ENCODE assay signal across 28 cellular contexts in the genomic region with DNA sequence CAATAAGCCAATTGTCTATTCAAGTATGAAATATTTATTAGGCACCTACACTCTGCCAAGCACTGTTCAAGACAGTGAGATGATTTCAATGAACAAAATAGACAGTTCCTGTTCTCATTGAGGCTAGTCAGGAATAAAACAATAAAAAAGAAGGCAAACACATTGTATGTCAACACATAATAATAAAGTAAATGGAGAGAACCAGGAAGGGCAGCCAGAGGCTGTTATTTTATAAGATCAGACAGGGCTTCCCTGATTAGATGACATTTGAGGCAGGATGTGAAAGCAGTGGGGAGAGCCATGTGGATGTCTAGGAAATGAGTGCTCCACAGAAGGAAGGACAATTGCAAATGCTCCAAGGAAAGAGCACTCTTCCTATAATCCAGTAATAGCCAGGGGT.
"Had no signal": no experiment of that assay in that cellular context is flagged by ENCODE, and none has a peak within 500 bp of the region (broad histone marks: within the 10 kb centered on the region; RNA-seq: fewer than 3 reads in every experiment).

No MANE protein-coding gene starts in this region.

- H3K4me1 ChIP-seq: esophagus muscularis mucosa, foreskin keratinocyte, heart right ventricle, lower lobe of right lung, pancreas, right lobe of liver, upper lobe of right lung, uterus had no signal

- H3K9me3 ChIP-seq: esophagus muscularis mucosa, lower lobe of right lung, neutrophil, pancreas, right lobe of liver, thoracic aorta, transverse colon, upper lobe of right lung, uterus had no signal

- H3K27ac ChIP-seq: coronary artery, esophagus muscularis mucosa, foreskin keratinocyte, heart right ventricle, lower lobe of right lung, neutrophil, pancreas, right lobe of liver, thoracic aorta, transverse colon, upper lobe of right lung, uterus had no signal

- DNase-seq: dermis blood vessel endothelial cell; effector memory CD4-positive, alpha-beta T cell; foreskin keratinocyte; glutamatergic neuron; heart right ventricle; hippocampal formation; immature natural killer cell; islet precursor cell; kidney glomerular epithelial cell; left ventricle myocardium superior; lower lobe of right lung; naive B cell; pancreas; right lobe of liver; small intestine; stimulated activated CD4-positive, alpha-beta T cell treated with anti-CD3 and anti-CD28 coated beads, Interleukin-15, amount 100 ng/mL, for 24 hours; stimulated activated CD4-positive, alpha-beta T cell treated with anti-CD3 and anti-CD28 coated beads, Interleukin-2, amount 100 ng/mL, for 48 hours; stimulated activated naive B cell treated with anti-CD40 and anti-IgM and Interleukin-4, amounts not matched to agents 10 μg/mL and 1 μg/mL and 100 μg/mL, for 72 hours; transverse colon; upper lobe of right lung; uterus had no signal

- H3K27ac Mint-ChIP-seq: immature natural killer cell; naive B cell; natural killer cell treated with Interleukin-12 subunit alpha and Interleukin-12 subunit beta and Interleukin-15 and Interleukin-18, amount 100 ng/mL, for 72 hours; stimulated activated naive B cell treated with anti-CD40 and anti-IgM and Interleukin-4, amounts not matched to agents 10 μg/mL and 1 μg/mL and 100 μg/mL, for 72 hours; stimulated activated naive CD8-positive, alpha-beta T cell treated with anti-CD3 and anti-CD28 coated beads, Interleukin-15, Interleukin-2, amounts not matched to agents 100 ng/mL and 50 ng/mL, for 24 hours had no signal

- H3K27me3 Mint-ChIP-seq: naive B cell; natural killer cell treated with Interleukin-12 subunit alpha and Interleukin-12 subunit beta and Interleukin-15 and Interleukin-18, amount 100 ng/mL, for 72 hours; stimulated activated naive B cell treated with anti-CD40 and anti-IgM and Interleukin-4, amounts not matched to agents 10 μg/mL and 1 μg/mL and 100 μg/mL, for 72 hours; stimulated activated naive CD8-positive, alpha-beta T cell treated with anti-CD3 and anti-CD28 coated beads, Interleukin-15, Interleukin-2, amounts not matched to agents 100 ng/mL and 50 ng/mL, for 24 hours had no signal

- H3K4me3 Mint-ChIP-seq: immature natural killer cell; naive B cell; natural killer cell treated with Interleukin-12 subunit alpha and Interleukin-12 subunit beta and Interleukin-15 and Interleukin-18, amount 100 ng/mL, for 72 hours; neural crest cell; stimulated activated naive B cell treated with anti-CD40 and anti-IgM and Interleukin-4, amounts not matched to agents 10 μg/mL and 1 μg/mL and 100 μg/mL, for 72 hours; stimulated activated naive CD8-positive, alpha-beta T cell treated with anti-CD3 and anti-CD28 coated beads, Interleukin-15, Interleukin-2, amounts not matched to agents 100 ng/mL and 50 ng/mL, for 24 hours had no signal

- H3K36me3 Mint-ChIP-seq: naive B cell; stimulated activated naive B cell treated with anti-CD40 and anti-IgM and Interleukin-4, amounts not matched to agents 10 μg/mL and 1 μg/mL and 100 μg/mL, for 72 hours had no signal

- H3K27me3 ChIP-seq: esophagus muscularis mucosa, foreskin keratinocyte, heart right ventricle, neutrophil, pancreas, right lobe of liver, transverse colon, upper lobe of right lung, uterus had no signal

- H3K4me3 ChIP-seq: coronary artery, esophagus muscularis mucosa, heart right ventricle, lower lobe of right lung, pancreas, right lobe of liver, thoracic aorta, transverse colon, upper lobe of right lung, uterus had no signal

- ATAC-seq: foreskin keratinocyte; heart right ventricle; left ventricle myocardium superior; lower lobe of right lung; natural killer cell treated with Interleukin-12 subunit alpha and Interleukin-12 subunit beta and Interleukin-15 and Interleukin-18, amount 100 ng/mL, for 72 hours; pancreas; right lobe of liver; stimulated activated naive B cell treated with anti-CD40 and anti-IgM and Interleukin-4, amounts not matched to agents 10 μg/mL and 1 μg/mL and 100 μg/mL, for 72 hours; upper lobe of right lung had no signal

- H3K36me3 ChIP-seq: esophagus muscularis mucosa, heart right ventricle, lower lobe of right lung, neutrophil, pancreas, right lobe of liver, thoracic aorta, transverse colon, upper lobe of right lung, uterus had no signal

- H3K4me1 Mint-ChIP-seq: immature natural killer cell; naive B cell; neural crest cell; stimulated activated naive B cell treated with anti-CD40 and anti-IgM and Interleukin-4, amounts not matched to agents 10 μg/mL and 1 μg/mL and 100 μg/mL, for 72 hours had no signal
